In genomic region chr7:128150223-128150622, GRCh38 we compare ENCODE assay signal across 28 cellular contexts.
"Had no signal": no experiment of that assay in that cellular context is flagged by ENCODE, and none has a peak within 500 bp of the region (broad histone marks: within the 10 kb centered on the region; RNA-seq: fewer than 3 reads in every experiment).

No MANE protein-coding gene starts in this region.

- H3K9me3 Mint-ChIP-seq: immature natural killer cell; mesothelial cell of epicardium; natural killer cell; nephron progenitor cell; neural progenitor cell; stimulated activated memory B cell treated with anti-CD40 and anti-IgM and Interleukin-4, amounts not matched to agents 10 μg/mL and 1 μg/mL and 100 μg/mL, for 72 hours; stimulated activated naive CD8-positive, alpha-beta T cell treated with anti-CD3 and anti-CD28 coated beads, Interleukin-15, amount 100 ng/mL, for 72 hours had no signal

- H3K4me1 ChIP-seq: left ventricle myocardium inferior, right lobe of liver, testis, thyroid gland, upper lobe of left lung had no signal

- H3K27me3 ChIP-seq: ovary, testis, thyroid gland, upper lobe of left lung had no signal

- H3K4me1 Mint-ChIP-seq: mesothelial cell of epicardium; naive B cell; stimulated activated memory B cell treated with anti-CD40 and anti-IgM and Interleukin-4, amounts not matched to agents 10 μg/mL and 1 μg/mL and 100 μg/mL, for 72 hours; stimulated activated naive CD8-positive, alpha-beta T cell treated with anti-CD3 and anti-CD28 coated beads, Interleukin-15, amount 100 ng/mL, for 72 hours had no signal

- H3K4me3 ChIP-seq: left ventricle myocardium inferior, lung, neural progenitor cell, ovary, right lobe of liver, smooth muscle cell, testis, thyroid gland, transverse colon, upper lobe of left lung had no signal

- H3K27ac ChIP-seq: left ventricle myocardium inferior, neural progenitor cell, neutrophil, ovary, right lobe of liver, testis, thyroid gland, transverse colon, upper lobe of left lung had no signal

- H3K4me3 Mint-ChIP-seq: immature natural killer cell; mesothelial cell of epicardium; naive B cell; natural killer cell; nephron progenitor cell; neural progenitor cell; stimulated activated memory B cell treated with anti-CD40 and anti-IgM and Interleukin-4, amounts not matched to agents 10 μg/mL and 1 μg/mL and 100 μg/mL, for 72 hours; stimulated activated naive CD8-positive, alpha-beta T cell treated with anti-CD3 and anti-CD28 coated beads, Interleukin-15, amount 100 ng/mL, for 72 hours had no signal

- H3K27me3 Mint-ChIP-seq: stimulated activated memory B cell treated with anti-CD40 and anti-IgM and Interleukin-4, amounts not matched to agents 10 μg/mL and 1 μg/mL and 100 μg/mL, for 72 hours had no signal

- H3K27ac Mint-ChIP-seq: immature natural killer cell; mesothelial cell of epicardium; natural killer cell; nephron progenitor cell; neural progenitor cell; progenitor cell of endocrine pancreas; stimulated activated memory B cell treated with anti-CD40 and anti-IgM and Interleukin-4, amounts not matched to agents 10 μg/mL and 1 μg/mL and 100 μg/mL, for 72 hours; stimulated activated naive CD8-positive, alpha-beta T cell treated with anti-CD3 and anti-CD28 coated beads, Interleukin-15, amount 100 ng/mL, for 72 hours had no signal

- H3K9me3 ChIP-seq: left ventricle myocardium inferior, neutrophil, ovary, right lobe of liver, testis, thyroid gland, transverse colon, upper lobe of left lung had no signal

- H3K4me2 ChIP-seq: neural progenitor cell, smooth muscle cell had no signal

- H2AFZ ChIP-seq: neural progenitor cell had no signal

- H3K9ac ChIP-seq: neural progenitor cell had no signal

- H3K36me3 Mint-ChIP-seq: immature natural killer cell; mesothelial cell of epicardium; naive B cell; natural killer cell; neural progenitor cell; stimulated activated memory B cell treated with anti-CD40 and anti-IgM and Interleukin-4, amounts not matched to agents 10 μg/mL and 1 μg/mL and 100 μg/mL, for 72 hours had no signal

- ATAC-seq: natural killer cell; right lobe of liver; stimulated activated memory B cell treated with anti-CD40 and anti-IgM and Interleukin-4, amounts not matched to agents 10 μg/mL and 1 μg/mL and 100 μg/mL, for 72 hours; stimulated activated naive CD8-positive, alpha-beta T cell treated with anti-CD3 and anti-CD28 coated beads, Interleukin-15, amount 100 ng/mL, for 72 hours had no signal

- H3K36me3 ChIP-seq: left ventricle myocardium inferior, neural progenitor cell, neutrophil, ovary, right lobe of liver, thyroid gland, transverse colon, upper lobe of left lung had no signal

- DNase-seq: hypothalamus; immature natural killer cell; left ventricle myocardium inferior; mesendoderm; naive B cell; natural killer cell; nephron progenitor cell; occipital lobe; ovary; right lobe of liver; stimulated activated CD4-positive, alpha-beta T cell treated with anti-CD3 and anti-CD28 coated beads, Interleukin-1b, Interleukin-23, amount 100 ng/mL, for 48 hours; stimulated activated CD4-positive, alpha-beta T cell treated with anti-CD3 and anti-CD28 coated beads, Interleukin-2, amount 100 ng/mL, for 48 hours; stimulated activated CD4-positive, alpha-beta T cell treated with anti-CD3 and anti-CD28 coated beads, Interleukin-4, amount 100 ng/mL, for 4 hours; stimulated activated CD8-positive, alpha-beta memory T cell treated with anti-CD3 and anti-CD28 coated beads, Interleukin-4, amount 100 ng/mL, for 48 hours; stimulated activated naive CD4-positive, alpha-beta T cell treated with Interleukin-2 at 50 U/mL for 16 hours; stimulated activated naive CD8-positive, alpha-beta T cell treated with anti-CD3 and anti-CD28 coated beads, Interleukin-15, amount 100 ng/mL, for 72 hours; substantia nigra; testis; thyroid gland; transverse colon; upper lobe of left lung had no signal
